22 cellular contexts compared by ENCODE assay signal in the genomic region with DNA sequence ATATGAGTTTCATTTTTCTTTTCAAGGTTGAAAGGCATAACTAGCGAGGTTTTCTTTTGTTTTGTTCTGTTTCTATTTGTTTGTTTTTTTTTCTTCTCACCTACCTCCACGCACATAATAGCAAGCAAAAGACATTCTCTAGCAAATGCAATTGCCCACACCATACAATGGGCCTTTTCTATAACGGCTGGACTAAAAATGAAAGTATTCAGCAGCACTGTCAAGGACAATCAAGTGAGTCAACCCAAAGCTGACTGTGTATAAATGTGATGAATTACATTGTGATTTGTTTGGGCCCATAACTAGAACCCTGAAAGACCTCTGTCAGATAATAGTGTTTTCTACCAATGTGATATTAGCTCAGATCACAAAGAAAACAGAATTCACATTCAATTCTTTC.
"Had no signal": no experiment of that assay in that cellular context is flagged by ENCODE, and none has a peak within 500 bp of the region (broad histone marks: within the 10 kb centered on the region; RNA-seq: fewer than 3 reads in every experiment).

No MANE protein-coding gene starts in this region.

- H3K27ac ChIP-seq: adrenal gland, ascending aorta, esophagus muscularis mucosa, pancreas, right lobe of liver, skin epidermis, suprapubic skin, tibial nerve had no signal

- H3K4me1 ChIP-seq: adrenal gland, ascending aorta, esophagus muscularis mucosa, pancreas, right lobe of liver, suprapubic skin, tibial nerve had no signal

- ATAC-seq: activated T-helper 17 cell treated with anti-CD3 and anti-CD28 coated beads, Interleukin-2, amount 50 U/mL, for 72 hours; left lobe of liver; mucosa of descending colon; right lobe of liver; stimulated activated effector memory CD8-positive, alpha-beta T cell treated with anti-CD3 and anti-CD28 coated beads, Interleukin-12 subunit alpha, Interleukin-12 subunit beta, amount 100 ng/mL, for 72 hours; stimulated activated naive CD8-positive, alpha-beta T cell treated with anti-CD3 and anti-CD28 coated beads, Interleukin-15, amount 100 ng/mL, for 72 hours; WTC11 had no signal

- H3K36me3 ChIP-seq: adrenal gland, ascending aorta, esophagus muscularis mucosa, pancreas, right lobe of liver, suprapubic skin, tibial nerve had no signal

- DNase-seq: activated CD8-positive, alpha-beta memory T cell treated with anti-CD3 and anti-CD28 coated beads for 24 hours; activated CD8-positive, alpha-beta memory T cell treated with anti-CD3 and anti-CD28 coated beads, Interleukin-2, amount 50 U/mL, for 4 hours; activated T-cell treated with anti-CD3 and anti-CD28 coated beads, Interleukin-2, amount 50 U/mL, for 24 hours; adrenal gland; central memory CD4-positive, alpha-beta T cell; mucosa of descending colon; nephron progenitor cell; pancreas; right lobe of liver; stimulated activated CD4-positive, alpha-beta T cell treated with anti-CD3 and anti-CD28 coated beads, Interleukin-2, amount 100 ng/mL, for 24 hours; stimulated activated naive CD8-positive, alpha-beta T cell treated with anti-CD3 and anti-CD28 coated beads, Interleukin-15, amount 100 ng/mL, for 72 hours; T-helper 9 cell had no signal

- H3K27me3 ChIP-seq: adrenal gland, ascending aorta, esophagus muscularis mucosa, pancreas, right lobe of liver, suprapubic skin, tibial nerve had no signal

- H3K9me3 ChIP-seq: adrenal gland, ascending aorta, esophagus muscularis mucosa, pancreas, right lobe of liver, suprapubic skin, tibial nerve had no signal

- H3K4me3 ChIP-seq: ascending aorta, esophagus muscularis mucosa, lung, mucosa of descending colon, pancreas, right lobe of liver, skin epidermis, suprapubic skin, tibial nerve had no signal
